In the genomic region with DNA sequence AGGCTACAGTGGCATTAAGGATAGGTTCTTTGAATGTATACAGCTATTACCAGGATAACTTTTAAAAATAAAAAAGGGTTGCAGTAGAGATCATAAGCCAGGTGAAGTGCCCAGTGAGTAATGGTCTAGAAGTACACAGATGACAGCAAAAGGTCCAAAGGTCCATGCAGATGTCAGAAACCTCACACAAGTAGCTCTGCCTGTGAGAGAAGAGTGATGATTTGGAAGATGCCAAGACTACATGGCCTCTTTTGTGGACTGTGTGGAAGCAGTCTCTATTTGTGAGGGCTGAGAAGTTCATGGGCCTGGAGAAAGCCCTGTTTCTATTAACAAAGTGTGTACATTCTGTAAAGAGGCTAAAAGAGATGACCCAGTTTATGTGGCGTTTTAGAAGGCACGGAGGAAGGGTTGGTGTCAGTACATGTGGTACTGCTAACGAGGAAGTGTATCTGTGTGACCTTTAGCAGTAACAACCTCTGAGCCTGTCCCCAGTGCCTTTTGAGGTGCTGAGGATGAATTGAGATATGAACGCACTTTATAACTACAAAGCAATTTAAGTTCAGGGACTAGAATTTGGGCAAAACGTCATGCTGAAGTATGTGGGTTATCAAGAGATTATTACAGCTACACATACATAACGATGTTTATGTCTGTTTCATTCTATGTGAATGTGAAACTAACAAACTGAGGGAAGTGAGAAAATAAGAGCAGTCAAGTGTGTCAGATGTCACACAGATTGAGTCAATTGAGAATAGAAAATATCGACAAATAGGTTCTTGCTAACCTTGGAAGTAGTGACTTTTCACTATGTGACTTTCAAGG, we compare ENCODE assay signal across 8 cellular contexts. TPM values are rescaled to one million over a fixed set of nuclear protein-coding genes. Genes with fewer than 3 reads are reported as not detected.
DNase-seq lines count a peak whose midpoint lies in the region; ATAC-seq and TF ChIP-seq lines count a peak whose summit lies in the region.

No MANE protein-coding gene starts in this region.

- no peaks in the 10 kb centered on the region for H3K9me3 ChIP-seq in body of pancreas

- H3K4me3 ChIP-seq in GM06990 (replicated peaks; ENCODE audit: low read depth, low read length): no peak overlapping the region
- H3K4me3 ChIP-seq in body of pancreas: no peak overlapping the region
- no peak overlapping the region for H3K4me3 ChIP-seq in dorsolateral prefrontal cortex

- DNase-seq in GM06990 (ENCODE audit: extremely low read depth, insufficient read length): peak; percentile 53
- DNase-seq in germinal center (ENCODE audit: low spot score): peak; percentile 70
- DNase-seq in body of pancreas: no peak
- no peak for DNase-seq in dorsolateral prefrontal cortex
- DNase-seq in SKM-1 treated with dmso at 0.1 percent for 144 hours (lab: John Stamatoyannopoulos, UW; ENCODE audit: unreplicated experiment): no peak
- DNase-seq in activated CD4-positive, alpha-beta T cell treated with anti-CD3 and anti-CD28 coated beads, Interleukin-2, amount 50 U/mL, for 4 hours: no peak

- ATAC-seq in GM19452 (IDR thresholded peaks at IDR 0.05; ENCODE audit: unreplicated experiment) (peak; percentile 84), HG03342 (IDR thresholded peaks at IDR 0.05; ENCODE audit: unreplicated experiment) (peak; percentile 79), body of pancreas (no peak)

- 62 to 68% methylated on average over 7 of the region's 7 CpGs for WGBS in body of pancreas, 2 donors

- H3K27me3 ChIP-seq in GM06990 (replicated peaks; ENCODE audit: control insufficient read depth, insufficient read depth, low read length): no peaks in the 10 kb centered on the region
- H3K27me3 ChIP-seq in body of pancreas: no peaks in the 10 kb centered on the region
- H3K27me3 ChIP-seq in dorsolateral prefrontal cortex: no peaks in the 10 kb centered on the region

- TF ChIP-seq POLR2A in body of pancreas (IDR thresholded peaks at IDR 0.05): no peak

- no peak for TF ChIP-seq CTCF in GM06990 (IDR thresholded peaks at IDR 0.05; ENCODE audit: insufficient read depth, low read length, poor library complexity, severe bottlenecking)
- no peak for TF ChIP-seq CTCF in body of pancreas (IDR thresholded peaks at IDR 0.05)
- TF ChIP-seq CTCF in dorsolateral prefrontal cortex (IDR thresholded peaks at IDR 0.05 in 54 of 56, conservative IDR thresholded peaks at IDR 0.05 in 2 of 56; ENCODE audit: low read depth in 1 of 56, partially characterized antibody in 56 of 56): no peak

- intact Hi-C loops in body of pancreas (cut with DNase I) (no loop called here), dorsolateral prefrontal cortex (cut with DNase I) (no loop called here)

- no peak overlapping the region for H3K27ac ChIP-seq in body of pancreas
- peak overlapping the region in 5 of 59 donors; percentile 14 to 57 (median 24) for H3K27ac ChIP-seq in dorsolateral prefrontal cortex

- H3K36me3 ChIP-seq in GM06990 (ENCODE audit: control insufficient read depth, insufficient read depth, low read length) (peaks cover 8% of the 10 kb centered on the region), body of pancreas (replicated peaks in 1 of 2; ENCODE audit: insufficient read depth in 1 of 2, low read depth in 2 of 2) (peaks cover 5 to 6% of the 10 kb centered on the region in 2 donors)

- no peaks in the 10 kb centered on the region for H3K4me1 ChIP-seq in body of pancreas

RNA-seq across cellular contexts. Expression of a gene that starts 7.6 kb away (rescaled TPM):
- total RNA-seq in body of pancreas (10 to 100 TPM in 1 of 2 donors, 1 to 10 TPM in 1; 5.9 to 11.7 TPM), dorsolateral prefrontal cortex (100 to 1,000 TPM in 116 of 120 experiments, 10 to 100 TPM in 4; 75.3 to 284 (median 169) TPM)

Comparison
In these comparisons a context has a peak if more than half of its experiments do, and no peak if none do; other contexts are left out.
1. DNase-seq: peak in GM06990 (single experiment) and germinal center (single experiment); none in body of pancreas (0 of 4), dorsolateral prefrontal cortex (0 of 10), SKM-1 treated with dmso at 0.1 percent for 144 hours (single experiment) and activated CD4-positive, alpha-beta T cell treated with anti-CD3 and anti-CD28 coated beads, Interleukin-2, amount 50 U/mL, for 4 hours (0 of 2).
2. RNA of a gene that starts 7.6 kb away (total RNA-seq): 75.3 to 284 TPM in dorsolateral prefrontal cortex; 5.9 to 11.7 TPM in body of pancreas; every median in the first group is over 4 times any median in the second.